In the genomic region with DNA sequence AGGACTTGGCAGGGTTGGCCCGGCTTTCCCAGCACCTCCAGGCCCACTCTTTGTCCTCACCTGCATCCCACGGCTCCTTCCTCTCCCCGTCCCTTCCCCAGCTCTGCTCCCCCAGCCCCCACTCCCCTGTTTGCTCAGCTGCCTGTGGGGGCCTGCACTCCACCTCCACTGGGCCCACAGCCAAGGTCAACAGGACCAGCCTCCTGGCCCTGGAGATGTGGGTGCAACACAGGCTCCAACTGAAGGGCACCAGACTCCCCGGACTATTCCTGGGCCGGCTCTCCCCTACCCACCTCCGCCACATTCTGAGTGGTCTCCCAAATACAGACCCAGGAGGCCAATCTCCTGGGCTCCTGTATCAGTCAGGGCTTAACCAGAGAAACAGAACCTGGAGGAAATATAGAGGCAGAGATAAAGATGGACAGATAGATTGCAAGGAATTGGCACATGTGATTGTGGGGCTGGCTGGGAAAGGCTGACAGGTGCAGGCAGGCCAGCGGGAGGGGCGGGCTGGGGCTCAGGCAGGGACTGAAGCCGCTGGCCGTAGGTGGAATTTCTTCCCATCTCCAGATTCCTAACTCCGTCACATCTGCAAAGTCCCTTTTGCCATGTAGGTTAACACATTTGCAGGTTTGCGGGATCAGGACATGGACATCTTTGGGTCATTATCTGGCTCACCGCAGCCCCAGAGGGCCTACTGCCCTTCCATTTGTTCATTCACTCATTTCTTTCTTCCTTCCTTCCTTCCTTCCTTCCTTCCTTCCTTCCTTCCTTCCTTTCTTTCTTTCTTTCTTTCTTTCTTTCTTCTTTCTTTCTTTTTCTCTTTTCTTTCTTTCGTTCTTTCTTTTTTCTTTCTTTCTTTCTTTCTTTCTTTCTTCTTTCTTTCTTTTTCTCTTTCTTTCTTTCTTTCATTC, we compare ENCODE assay signal across 9 cellular contexts. TPM values are rescaled to one million over a fixed set of nuclear protein-coding genes. Genes with fewer than 3 reads are reported as not detected.
DNase-seq lines count a peak whose midpoint lies in the region; ATAC-seq and TF ChIP-seq lines count a peak whose summit lies in the region.
"Had no signal": no experiment of that assay in that cellular context is flagged by ENCODE, and none has a peak within 500 bp of the region (broad histone marks: within the 10 kb centered on the region; RNA-seq: fewer than 3 reads in every experiment).

No MANE protein-coding gene starts in this region.

- no peaks in the 10 kb centered on the region for H3K36me3 Mint-ChIP-seq in natural killer cell treated with Interleukin-12 subunit alpha and Interleukin-12 subunit beta and Interleukin-15 and Interleukin-18, amount 100 ng/mL, for 72 hours
- H3K36me3 Mint-ChIP-seq in natural killer cell = no peaks in the 10 kb centered on the region
- H3K36me3 Mint-ChIP-seq: CD8-positive, alpha-beta T cell had no signal

- DNase-seq in natural killer cell treated with Interleukin-12 subunit alpha and Interleukin-12 subunit beta and Interleukin-15 and Interleukin-18, amount 100 ng/mL, for 72 hours (ENCODE audit: low spot score) = no peak
- DNase-seq in natural killer cell (no peak), RWPE2 (ENCODE audit: low spot score) (no peak), NK-92 (lab: John Stamatoyannopoulos, UW; ENCODE audit: unreplicated experiment) (no peak)
- DNase-seq: CD8-positive, alpha-beta T cell had no signal

- peak overlapping the region; percentile 51 to 54 for H3K27ac Mint-ChIP-seq in natural killer cell treated with Interleukin-12 subunit alpha and Interleukin-12 subunit beta and Interleukin-15 and Interleukin-18, amount 100 ng/mL, for 72 hours
- H3K27ac Mint-ChIP-seq in natural killer cell = no peak overlapping the region

- H3K27ac ChIP-seq in RWPE2 (ENCODE audit: poor library complexity, severe bottlenecking) (no peak overlapping the region), mesodermal cell (ENCODE audit: low read depth, low read length, severe bottlenecking) (peak overlapping the region; percentile 83)

- H3K4me3 ChIP-seq in RWPE2 (ENCODE audit: severe bottlenecking) = no peak overlapping the region
- no peak overlapping the region for H3K4me3 ChIP-seq in mesodermal cell (ENCODE audit: extremely low read depth, insufficient read depth, low read length, poor library complexity, severe bottlenecking)

- no peak for ATAC-seq in natural killer cell treated with Interleukin-12 subunit alpha and Interleukin-12 subunit beta and Interleukin-15 and Interleukin-18, amount 100 ng/mL, for 72 hours
- ATAC-seq in natural killer cell = no peak
- ATAC-seq in RWPE2 (ENCODE audit: low read depth) = peak; percentile 48
- ATAC-seq in GM18907 (IDR thresholded peaks at IDR 0.05; ENCODE audit: unreplicated experiment) = no peak
- no peak for ATAC-seq in HG03565 (IDR thresholded peaks at IDR 0.05; ENCODE audit: unreplicated experiment)
- ATAC-seq in GM19035 (IDR thresholded peaks at IDR 0.05; ENCODE audit: unreplicated experiment) = no peak
- ATAC-seq: CD8-positive, alpha-beta T cell had no signal

- no peak overlapping the region for H3K4me3 Mint-ChIP-seq in natural killer cell treated with Interleukin-12 subunit alpha and Interleukin-12 subunit beta and Interleukin-15 and Interleukin-18, amount 100 ng/mL, for 72 hours
- H3K4me3 Mint-ChIP-seq in natural killer cell = no peak overlapping the region
- H3K4me3 Mint-ChIP-seq: CD8-positive, alpha-beta T cell had no signal

- TF ChIP-seq CTCF in natural killer cell (IDR thresholded peaks at IDR 0.05) = no peak
- no peak for TF ChIP-seq CTCF in RWPE2 (IDR thresholded peaks at IDR 0.05; ENCODE audit: poor library complexity, severe bottlenecking)

- H3K4me1 Mint-ChIP-seq in natural killer cell treated with Interleukin-12 subunit alpha and Interleukin-12 subunit beta and Interleukin-15 and Interleukin-18, amount 100 ng/mL, for 72 hours (ENCODE audit: low read depth in 2 of 2) = peaks cover 14% of the 10 kb centered on the region in 2 donors
- H3K4me1 Mint-ChIP-seq in natural killer cell = peaks cover 10 to 14% of the 10 kb centered on the region in 2 donors

- H3K27me3 Mint-ChIP-seq in natural killer cell treated with Interleukin-12 subunit alpha and Interleukin-12 subunit beta and Interleukin-15 and Interleukin-18, amount 100 ng/mL, for 72 hours = no peaks in the 10 kb centered on the region
- H3K27me3 Mint-ChIP-seq in natural killer cell (ENCODE audit: low read depth in 2 of 2) = no peaks in the 10 kb centered on the region

- no peaks in the 10 kb centered on the region for H3K27me3 ChIP-seq in RWPE2 (ENCODE audit: insufficient read depth, poor library complexity, severe bottlenecking)

- intact Hi-C loops in natural killer cell (cut with micrococcal nuclease) = no loop called here

- WGBS in mesodermal cell (ENCODE audit: insufficient coverage in 2 of 2), 2 experiments = 81 to 85% methylated on average over 7 to 9 of the region's 14 CpGs

- no peaks in the 10 kb centered on the region for H3K9me3 Mint-ChIP-seq in natural killer cell treated with Interleukin-12 subunit alpha and Interleukin-12 subunit beta and Interleukin-15 and Interleukin-18, amount 100 ng/mL, for 72 hours
- H3K9me3 Mint-ChIP-seq in natural killer cell = no peaks in the 10 kb centered on the region
- H3K9me3 Mint-ChIP-seq: CD8-positive, alpha-beta T cell had no signal

- H3K9me3 ChIP-seq in RWPE2 (ENCODE audit: severe bottlenecking) = no peaks in the 10 kb centered on the region
- no peaks in the 10 kb centered on the region for H3K9me3 ChIP-seq in mesodermal cell (ENCODE audit: control insufficient read depth, low read length)

- no peaks in the 10 kb centered on the region for H3K36me3 ChIP-seq in RWPE2 (ENCODE audit: low read depth)
- no peaks in the 10 kb centered on the region for H3K36me3 ChIP-seq in mesodermal cell (ENCODE audit: control insufficient read depth, insufficient read depth, low read length)

- H3K4me1 ChIP-seq in RWPE2 (ENCODE audit: insufficient read depth, poor library complexity, severe bottlenecking) (peaks cover 10% of the 10 kb centered on the region), mesodermal cell (ENCODE audit: control insufficient read depth, insufficient read depth, low read length, poor library complexity, severe bottlenecking) (peaks cover 46% of the 10 kb centered on the region)

RNA-seq across cellular contexts. Expression of a gene that starts 45.8 kb away (rescaled TPM):
- total RNA-seq in natural killer cell treated with Interleukin-12 subunit alpha and Interleukin-12 subunit beta and Interleukin-15 and Interleukin-18, amount 100 ng/mL, for 72 hours = 100 to 1,000 TPM; 623 to 642 TPM
- 1,000 to 10,000 TPM in 1 of 3 donors, 100 to 1,000 TPM in 2; 803 to 1,038 (median 808) TPM for total RNA-seq in natural killer cell
- polyA plus RNA-seq in mesodermal cell (2013, experiment 1 of 2) = 360 TPM
- polyA plus RNA-seq in mesodermal cell (2013, experiment 2 of 2) = 289 TPM

RNA-seq across cellular contexts. Expression of a gene that starts 47.9 kb away (rescaled TPM):
- 10 to 100 TPM; 67.5 to 96.7 TPM for total RNA-seq in natural killer cell treated with Interleukin-12 subunit alpha and Interleukin-12 subunit beta and Interleukin-15 and Interleukin-18, amount 100 ng/mL, for 72 hours
- total RNA-seq in natural killer cell = 10 to 100 TPM; 35.5 to 45.4 (median 41.5) TPM
- polyA plus RNA-seq in mesodermal cell (2013, experiment 1 of 2) = 68.8 TPM
- polyA plus RNA-seq in mesodermal cell (2013, experiment 2 of 2) = 64.2 TPM

Comparison
In these comparisons a context has a peak if more than half of its experiments do, and no peak if none do; other contexts are left out.
1. H3K27ac Mint-ChIP-seq: peak in natural killer cell treated with Interleukin-12 subunit alpha and Interleukin-12 subunit beta and Interleukin-15 and Interleukin-18, amount 100 ng/mL, for 72 hours (2 of 2); none in natural killer cell (0 of 2).